Comparison of ENCODE assay signal across 9 cellular contexts in the genomic region with DNA sequence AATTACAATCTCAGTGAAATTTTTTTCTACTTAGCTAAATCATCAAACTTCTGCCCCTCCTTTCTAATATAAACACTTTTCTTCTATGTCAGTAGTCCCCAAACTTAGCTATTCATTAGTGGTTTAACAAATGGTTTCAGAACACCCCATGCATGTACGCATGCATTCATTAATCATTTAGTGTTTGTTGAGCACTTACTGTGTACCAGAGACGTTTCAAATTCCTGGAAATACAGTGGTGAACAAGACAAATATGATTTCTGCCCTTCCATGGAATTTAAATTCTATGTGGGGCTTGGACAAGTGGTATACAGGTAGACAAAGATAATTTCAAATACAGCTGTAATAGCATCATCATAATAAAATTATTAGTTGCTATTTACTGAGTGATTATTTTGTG. TPM values are rescaled to one million over a fixed set of nuclear protein-coding genes. Genes with fewer than 3 reads are reported as not detected.
DNase-seq lines count a peak whose midpoint lies in the region; FAIRE-seq and TF ChIP-seq lines count a peak whose summit lies in the region.
"Had no signal": no experiment of that assay in that cellular context is flagged by ENCODE, and none has a peak within 500 bp of the region (broad histone marks: within the 10 kb centered on the region; RNA-seq: fewer than 3 reads in every experiment).

No MANE protein-coding gene starts in this region.

- H3K9me2 ChIP-seq in hepatocyte (replicated peaks; ENCODE audit: insufficient read depth), result no peaks in the 10 kb centered on the region

- peak overlapping the region; percentile 83 for H3K4me3 Mint-ChIP-seq in activated T-cell treated with anti-CD3 and anti-CD28 coated beads, Interleukin-2, amount 50 U/mL, for 24 hours
- H3K4me3 Mint-ChIP-seq in activated CD4-positive, alpha-beta memory T cell treated with anti-CD3 and anti-CD28 coated beads, Interleukin-2, amount 10 ng/mL, durations not matched to agents 7 days and 5 days, result peak overlapping the region; percentile 91

- no peak for TF ChIP-seq POLR2A in spleen (IDR thresholded peaks at IDR 0.05)

- H3K27me3 ChIP-seq in hepatocyte (no peaks in the 10 kb centered on the region), spleen (replicated peaks in 1 of 7) (no peaks in the 10 kb centered on the region)

- H3K4me1 Mint-ChIP-seq in activated T-cell treated with anti-CD3 and anti-CD28 coated beads, Interleukin-2, amount 50 U/mL, for 24 hours (ENCODE audit: low read depth), result peaks cover 48% of the 10 kb centered on the region
- H3K4me1 Mint-ChIP-seq in activated CD4-positive, alpha-beta memory T cell treated with anti-CD3 and anti-CD28 coated beads, Interleukin-2, amount 10 ng/mL, durations not matched to agents 7 days and 5 days, result peaks cover 18% of the 10 kb centered on the region

- H3K36me3 ChIP-seq in hepatocyte (replicated peaks; ENCODE audit: insufficient read depth, low read depth), result no peaks in the 10 kb centered on the region
- H3K36me3 ChIP-seq in spleen, result no peaks in the 10 kb centered on the region

- FAIRE-seq in urothelium cell line (lab: Jason Lieb, UNC), result no peak
- FAIRE-seq: GM18507 had no signal

- TF ChIP-seq CTCF in hepatocyte (IDR thresholded peaks at IDR 0.05; ENCODE audit: poor library complexity), result no peak
- TF ChIP-seq CTCF in spleen (IDR thresholded peaks at IDR 0.05 in 8 of 11, conservative IDR thresholded peaks at IDR 0.05 in 3 of 11), result no peak
- no peak for TF ChIP-seq CTCF in GM10266 (IDR thresholded peaks at IDR 0.05; ENCODE audit: control insufficient read depth, insufficient read depth, low read depth, missing control alignments)

- H3K27me3 Mint-ChIP-seq in activated T-cell treated with anti-CD3 and anti-CD28 coated beads, Interleukin-2, amount 50 U/mL, for 24 hours, result no peaks in the 10 kb centered on the region
- H3K27me3 Mint-ChIP-seq in activated CD4-positive, alpha-beta memory T cell treated with anti-CD3 and anti-CD28 coated beads, Interleukin-2, amount 10 ng/mL, durations not matched to agents 7 days and 5 days, result no peaks in the 10 kb centered on the region

- H2AFZ ChIP-seq in hepatocyte, result no peak overlapping the region

- POLR2A ChIA-PET in activated CD4-positive, alpha-beta memory T cell treated with anti-CD3 and anti-CD28 coated beads, Interleukin-2, amount 10 ng/mL, durations not matched to agents 7 days and 5 days (lab: Charles Lee), result no interaction called here

- H3K36me3 Mint-ChIP-seq in activated T-cell treated with anti-CD3 and anti-CD28 coated beads, Interleukin-2, amount 50 U/mL, for 24 hours (ENCODE audit: low read depth), result peaks cover 20% of the 10 kb centered on the region
- H3K36me3 Mint-ChIP-seq in activated CD4-positive, alpha-beta memory T cell treated with anti-CD3 and anti-CD28 coated beads, Interleukin-2, amount 10 ng/mL, durations not matched to agents 7 days and 5 days (ENCODE audit: low read depth), result peaks cover 9% of the 10 kb centered on the region

- no peaks in the 10 kb centered on the region for H3K9me3 Mint-ChIP-seq in activated T-cell treated with anti-CD3 and anti-CD28 coated beads, Interleukin-2, amount 50 U/mL, for 24 hours
- peaks cover 4% of the 10 kb centered on the region for H3K9me3 Mint-ChIP-seq in activated CD4-positive, alpha-beta memory T cell treated with anti-CD3 and anti-CD28 coated beads, Interleukin-2, amount 10 ng/mL, durations not matched to agents 7 days and 5 days

- peak overlapping the region; percentile 96 for H3K27ac ChIP-seq in hepatocyte
- H3K27ac ChIP-seq in spleen, result peak overlapping the region in 7 of 8 donors; percentile 91 to 97 (median 94)

- H3K79me2 ChIP-seq in hepatocyte, result peaks cover 56% of the 10 kb centered on the region

- CTCF ChIA-PET in activated CD4-positive, alpha-beta memory T cell treated with anti-CD3 and anti-CD28 coated beads, Interleukin-2, amount 10 ng/mL, durations not matched to agents 7 days and 5 days (lab: Charles Lee), result no interaction called here

- H3K4me1 ChIP-seq in hepatocyte (ENCODE audit: insufficient read depth) (peaks cover 29% of the 10 kb centered on the region), spleen (peaks cover 14 to 69% (median 46%) of the 10 kb centered on the region in 6 donors)

- H3K27ac Mint-ChIP-seq in activated T-cell treated with anti-CD3 and anti-CD28 coated beads, Interleukin-2, amount 50 U/mL, for 24 hours, result no peak overlapping the region
- no peak overlapping the region for H3K27ac Mint-ChIP-seq in activated CD4-positive, alpha-beta memory T cell treated with anti-CD3 and anti-CD28 coated beads, Interleukin-2, amount 10 ng/mL, durations not matched to agents 7 days and 5 days

- intact Hi-C loops in spleen (cut with DNase I; ENCODE audit: low total_unique reads), result no loop called here

- H3K9me3 ChIP-seq in hepatocyte (ENCODE audit: low read depth) (no peaks in the 10 kb centered on the region), spleen (no peaks in the 10 kb centered on the region)

- H3K4me2 ChIP-seq in hepatocyte, result peak overlapping the region; percentile 88

- peaks cover 7% of the 10 kb centered on the region for H4K20me1 ChIP-seq in hepatocyte (ENCODE audit: insufficient read depth, poor library complexity, severe bottlenecking)

- H3K4me3 ChIP-seq in hepatocyte, result peak overlapping the region; percentile 76
- peak overlapping the region in 4 of 8 donors; percentile 84 to 99 (median 90) for H3K4me3 ChIP-seq in spleen

- WGBS in hepatocyte (ENCODE audit: low lambda C conversion rate, missing lambda C conversion rate), result 56% methylated on average over 2 of the region's 2 CpGs
- 56 to 80% (median 66%) methylated on average over 2 of the region's 2 CpGs for WGBS in spleen, 5 donors

- no peak for DNase-seq in activated T-cell treated with anti-CD3 and anti-CD28 coated beads, Interleukin-2, amount 50 U/mL, for 24 hours
- DNase-seq in activated T-cell treated with anti-CD3 and anti-CD28 coated beads, Interleukin-2, amount 50 U/mL, for 48 hours, result no peak
- no peak for DNase-seq in activated CD4-positive, alpha-beta memory T cell treated with anti-CD3 and anti-CD28 coated beads, Interleukin-2, amount 10 ng/mL, durations not matched to agents 7 days and 5 days
- DNase-seq in hepatocyte (ENCODE audit: low spot score), result no peak
- DNase-seq in spleen, result no peak
- DNase-seq in NCI-H774 (lab: John Stamatoyannopoulos, UW), result no peak
- no peak for DNase-seq in GM10266 (ENCODE audit: extremely low spot score)
- no peak for DNase-seq in urothelium cell line (ENCODE audit: low spot score)

RNA-seq across cellular contexts. Expression of a gene that starts 1.5 kb away (rescaled TPM):
- total RNA-seq in activated CD4-positive, alpha-beta memory T cell treated with anti-CD3 and anti-CD28 coated beads, Interleukin-2, amount 10 ng/mL, durations not matched to agents 7 days and 5 days, result 10 to 100 TPM; 15.2 to 15.3 TPM
- total RNA-seq in hepatocyte, result 17.7 and 18.1 TPM in 2 replicates
- polyA plus RNA-seq in hepatocyte, result 7.3 and 8.0 TPM in 2 replicates
- 10 to 100 TPM; 27.3 to 40.2 (median 32.7) TPM for total RNA-seq in spleen
- 10 to 100 TPM in 1 of 3 donors, 1 to 10 TPM in 2; 4.4 to 12.9 (median 9.8) TPM for polyA plus RNA-seq in spleen
